Comparison of ENCODE assay signal across 1 cellular context in genomic region chr1:203327684-203328457, GRCh38.
TF ChIP-seq lines count a peak whose summit lies in the region.

No MANE protein-coding gene starts in this region.

TF ChIP-seq in HEK293, 187 proteins besides CTCF, POLR2A, EP300 and RAD21 (continued from another document):
- TF ChIP-seq PRDM6 (tag by site-specific recombination; IDR thresholded peaks at IDR 0.05) (no peak), YY1 (tag by site-specific recombination; IDR thresholded peaks at IDR 0.05) (peak; percentile 83), MZF1 (tag by site-specific recombination; IDR thresholded peaks at IDR 0.05; ENCODE audit: borderline replicate concordance) (peak; percentile 34; the same call in 1 of the 2 replicates), ZNF398 (tag by site-specific recombination; IDR thresholded peaks at IDR 0.05) (peak; percentile 48), ZNF10 (tag by site-specific recombination; IDR thresholded peaks at IDR 0.05) (peak; percentile 13; the same call in 1 of the 2 replicates), ZSCAN16 (tag by site-specific recombination; IDR thresholded peaks at IDR 0.05) (peak; percentile 52; the same call in 1 of the 2 replicates), ZNF664 (tag by site-specific recombination; IDR thresholded peaks at IDR 0.05) (no peak; the same call in 1 of the 2 replicates), ZNF341 (tag by site-specific recombination; IDR thresholded peaks at IDR 0.05; ENCODE audit: low read depth) (no peak), ZNF324 (tag by site-specific recombination; IDR thresholded peaks at IDR 0.05) (peak; percentile 68; the same call in 1 of the 2 replicates), ZNF404 (tag by site-specific recombination; IDR thresholded peaks at IDR 0.05) (peak; percentile 41; the same call in 1 of the 2 replicates), ZNF121 (tag by site-specific recombination; IDR thresholded peaks at IDR 0.05) (no peak), ZNF670 (tag by site-specific recombination; IDR thresholded peaks at IDR 0.05; ENCODE audit: low read depth) (no peak), ZNF580 (tag by site-specific recombination; IDR thresholded peaks at IDR 0.05) (peak; percentile 94; the same call in 1 of the 2 replicates), ZNF600 (tag by site-specific recombination; IDR thresholded peaks at IDR 0.05) (peak; percentile 73), PATZ1 (tag by site-specific recombination; IDR thresholded peaks at IDR 0.05) (peak; percentile 91; the same call in 1 of the 2 replicates), ZBTB20 (tag by site-specific recombination; IDR thresholded peaks at IDR 0.05) (peak; percentile 74), KLF1 (tag by site-specific recombination; IDR thresholded peaks at IDR 0.05) (no peak), ZBTB11 (tag by site-specific recombination; conservative IDR thresholded peaks at IDR 0.05; ENCODE audit: low read depth) (0 out of 2 replicates have a peak, but pooled peaks have one; percentile 39), SP7 (tag by site-specific recombination; IDR thresholded peaks at IDR 0.05) (peak; percentile 73), ZNF416 (tag by site-specific recombination; IDR thresholded peaks at IDR 0.05) (no peak), ZNF610 (tag by site-specific recombination; IDR thresholded peaks at IDR 0.05; ENCODE audit: borderline replicate concordance) (peak; percentile 44; the same call in 1 of the 2 replicates), ZNF660 (tag by site-specific recombination; IDR thresholded peaks at IDR 0.05) (peak; percentile 93; the same call in 1 of the 2 replicates), ZNF561 (tag by site-specific recombination; IDR thresholded peaks at IDR 0.05; ENCODE audit: borderline replicate concordance) (peak; percentile 74)
